ENCODE assay signal across 8 cellular contexts in genomic region chr4:139083533-139084424, GRCh38.
DNase-seq lines count a peak whose midpoint lies in the region; ATAC-seq lines count a peak whose summit lies in the region.

No MANE protein-coding gene starts in this region.

- H3K27ac ChIP-seq in cingulate gyrus (ENCODE audit: low read depth, low read length), result peak overlapping the region; percentile 93

- ATAC-seq in GM18907 (IDR thresholded peaks at IDR 0.05; ENCODE audit: unreplicated experiment), result peak; percentile 68
- ATAC-seq in HG03139 (IDR thresholded peaks at IDR 0.05; ENCODE audit: unreplicated experiment), result peak; percentile 50

- DNase-seq in AG20443 (ENCODE audit: low spot score) (peak; percentile 88), NCI-H446 treated with DMSO at 0.1 percent for 48 hours (lab: John Stamatoyannopoulos, UW) (peak; percentile 84), left kidney (ENCODE audit: low read depth, low spot score) (peak; percentile 98)
- DNase-seq in activated CD4-positive, alpha-beta T cell treated with anti-CD3 and anti-CD28 coated beads for 24 hours (ENCODE audit: low read depth in 2 of 2), result peak; percentile 75 to 77
- peak; percentile 91 for DNase-seq in stimulated activated CD4-positive, alpha-beta T cell treated with anti-CD3 and anti-CD28 coated beads, Interleukin-1b, Interleukin-23, amount 100 ng/mL, for 48 hours

Comparison
In these comparisons a context has a peak if more than half of its experiments do, and no peak if none do; other contexts are left out.
1. Peak in every context shown above with its lines: DNase-seq, ATAC-seq and H3K27ac ChIP-seq.